Comparison of ENCODE assay signal across 9 cellular contexts in genomic region chr17:73401911-73402310, GRCh38.
DNase-seq lines count a peak whose midpoint lies in the region; ATAC-seq lines count a peak whose summit lies in the region.
"Had no signal": no experiment of that assay in that cellular context is flagged by ENCODE, and none has a peak within 500 bp of the region (broad histone marks: within the 10 kb centered on the region; RNA-seq: fewer than 3 reads in every experiment).

No MANE protein-coding gene starts in this region.

- DNase-seq in DMS 273 (lab: John Stamatoyannopoulos, UW; ENCODE audit: unreplicated experiment) (peak; percentile 76), NCI-H2171 (lab: John Stamatoyannopoulos, UW) (peak; percentile 56), brain pericyte (ENCODE audit: low read depth, low spot score) (peak; percentile 39), left kidney (ENCODE audit: low read depth, low spot score) (peak; percentile 90), NCI-H446 (lab: John Stamatoyannopoulos, UW) (no peak), COLO668 (lab: John Stamatoyannopoulos, UW; ENCODE audit: unreplicated experiment) (no peak), NCI-H345 (lab: John Stamatoyannopoulos, UW) (no peak)

- ATAC-seq in HG02610 (IDR thresholded peaks at IDR 0.05; ENCODE audit: unreplicated experiment), result no peak
- ATAC-seq: naive thymus-derived CD4-positive, alpha-beta T cell had no signal

Comparison
In these comparisons a context has a peak if more than half of its experiments do, and no peak if none do; other contexts are left out.
1. DNase-seq: peak in DMS 273 (single experiment), NCI-H2171 (single experiment), brain pericyte (single experiment) and left kidney (single experiment); none in NCI-H446 (0 of 2), COLO668 (single experiment) and NCI-H345 (single experiment).